11 cellular contexts compared by ENCODE assay signal in the genomic region with DNA sequence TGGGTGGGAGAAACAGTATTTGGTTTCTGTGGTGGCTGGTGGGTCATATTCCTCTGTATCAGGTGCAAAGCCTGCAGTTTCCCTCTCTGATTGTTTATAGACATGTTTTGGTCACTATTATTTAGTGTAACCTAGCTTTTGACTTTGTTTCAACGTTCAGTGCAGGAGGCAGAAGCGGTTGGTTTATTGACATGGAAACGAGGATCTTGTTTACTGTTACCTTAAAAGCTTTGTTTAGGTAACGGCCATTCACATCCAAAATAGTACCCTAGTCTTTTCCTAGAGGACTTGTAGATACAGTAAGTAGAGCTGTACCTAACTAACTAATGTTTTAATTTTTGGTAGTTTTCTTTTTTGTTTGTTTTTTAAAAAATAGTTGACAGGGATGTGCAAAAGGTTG. TPM values are rescaled to one million over a fixed set of nuclear protein-coding genes. Genes with fewer than 3 reads are reported as not detected.
A peak's percentile ranks its signal among the peaks of the same experiment; 100 is the strongest.
DNase-seq lines count a peak whose midpoint lies in the region; ATAC-seq, FAIRE-seq and TF ChIP-seq lines count a peak whose summit lies in the region.
"Had no signal": no experiment of that assay in that cellular context is flagged by ENCODE, and none has a peak within 500 bp of the region (broad histone marks: within the 10 kb centered on the region; RNA-seq: fewer than 3 reads in every experiment).

No MANE protein-coding gene starts in this region.

- CTCF ChIA-PET in OCI-LY7 (lab: Charles Lee; ENCODE audit: unreplicated experiment): interaction anchor here (0.6 kb wide), 1 partner anchor 97 kb away, joined by 3 read pairs; no protein-coding TSS in a partner anchor

- ATAC-seq in activated naive CD8-positive, alpha-beta T cell treated with anti-CD3 and anti-CD28 coated beads, Interleukin-2, amount 10 ng/mL, durations not matched to agents 7 days and 5 days (ENCODE audit: low read depth): no peak
- ATAC-seq in activated naive CD8-positive, alpha-beta T cell treated with anti-CD3 and anti-CD28 coated beads, Interleukin-2, amount 50 U/mL, for 24 hours: no peak
- ATAC-seq in stimulated activated naive CD8-positive, alpha-beta T cell treated with anti-CD3 and anti-CD28 coated beads, Interleukin-15, amount 100 ng/mL, for 72 hours: no peak
- no peak for ATAC-seq in activated CD4-positive, CD25-positive, alpha-beta regulatory T cell treated with anti-CD3 and anti-CD28 coated beads, Interleukin-2, amount 50 U/mL, for 24 hours
- ATAC-seq: stimulated activated memory B cell treated with anti-CD40 and anti-IgM and Interleukin-4, amounts not matched to agents 10 μg/mL and 1 μg/mL and 100 μg/mL, for 72 hours had no signal

- peak overlapping the region; percentile 34 for H3K4me3 Mint-ChIP-seq in activated naive CD8-positive, alpha-beta T cell treated with anti-CD3 and anti-CD28 coated beads, Interleukin-2, amount 10 ng/mL, durations not matched to agents 7 days and 5 days
- no peak overlapping the region for H3K4me3 Mint-ChIP-seq in activated naive CD8-positive, alpha-beta T cell treated with anti-CD3 and anti-CD28 coated beads, Interleukin-2, amount 50 U/mL, for 24 hours
- peak overlapping the region; percentile 99 for H3K4me3 Mint-ChIP-seq in glutamatergic neuron (ENCODE audit: unreplicated experiment)
- peak overlapping the region; percentile 87 to 97 for H3K4me3 Mint-ChIP-seq in stimulated activated naive CD8-positive, alpha-beta T cell treated with anti-CD3 and anti-CD28 coated beads, Interleukin-15, amount 100 ng/mL, for 72 hours
- H3K4me3 Mint-ChIP-seq: dendritic cell treated with granulocyte-macrophage colony-stimulating factor and Interleukin-4, amounts not matched to agents 40 ng/mL and 50 ng/mL, for 4 days; stimulated activated memory B cell treated with anti-CD40 and anti-IgM and Interleukin-4, amounts not matched to agents 10 μg/mL and 1 μg/mL and 100 μg/mL, for 72 hours had no signal

- H3K27me3 Mint-ChIP-seq in activated naive CD8-positive, alpha-beta T cell treated with anti-CD3 and anti-CD28 coated beads, Interleukin-2, amount 10 ng/mL, durations not matched to agents 7 days and 5 days: no peaks in the 10 kb centered on the region
- no peaks in the 10 kb centered on the region for H3K27me3 Mint-ChIP-seq in activated naive CD8-positive, alpha-beta T cell treated with anti-CD3 and anti-CD28 coated beads, Interleukin-2, amount 50 U/mL, for 24 hours
- peaks cover 10% of the 10 kb centered on the region for H3K27me3 Mint-ChIP-seq in glutamatergic neuron (ENCODE audit: unreplicated experiment)
- no peaks in the 10 kb centered on the region for H3K27me3 Mint-ChIP-seq in stimulated activated naive CD8-positive, alpha-beta T cell treated with anti-CD3 and anti-CD28 coated beads, Interleukin-15, amount 100 ng/mL, for 72 hours
- H3K27me3 Mint-ChIP-seq: stimulated activated memory B cell treated with anti-CD40 and anti-IgM and Interleukin-4, amounts not matched to agents 10 μg/mL and 1 μg/mL and 100 μg/mL, for 72 hours had no signal

- H3K9me3 ChIP-seq in OCI-LY7 (ENCODE audit: low read length): no peaks in the 10 kb centered on the region

- no peak for TF ChIP-seq CTCF in OCI-LY7 (conservative IDR thresholded peaks at IDR 0.05; ENCODE audit: low read length)
- TF ChIP-seq CTCF in glutamatergic neuron (IDR thresholded peaks at IDR 0.05; ENCODE audit: partially characterized antibody, unreplicated experiment): no peak

- peak overlapping the region; percentile 76 for H3K27ac ChIP-seq in OCI-LY7 (ENCODE audit: low read depth, low read length, poor library complexity, severe bottlenecking)

- peaks cover 63% of the 10 kb centered on the region for H3K4me1 Mint-ChIP-seq in activated naive CD8-positive, alpha-beta T cell treated with anti-CD3 and anti-CD28 coated beads, Interleukin-2, amount 10 ng/mL, durations not matched to agents 7 days and 5 days
- H3K4me1 Mint-ChIP-seq in activated naive CD8-positive, alpha-beta T cell treated with anti-CD3 and anti-CD28 coated beads, Interleukin-2, amount 50 U/mL, for 24 hours: peaks cover 72% of the 10 kb centered on the region
- H3K4me1 Mint-ChIP-seq in glutamatergic neuron (ENCODE audit: low read depth, unreplicated experiment): peaks cover 26% of the 10 kb centered on the region
- peaks cover 70% of the 10 kb centered on the region for H3K4me1 Mint-ChIP-seq in stimulated activated naive CD8-positive, alpha-beta T cell treated with anti-CD3 and anti-CD28 coated beads, Interleukin-15, amount 100 ng/mL, for 72 hours

- peaks cover 58% of the 10 kb centered on the region for H3K36me3 ChIP-seq in OCI-LY7 (ENCODE audit: insufficient read depth, low read length)

- no peak for DNase-seq in activated naive CD8-positive, alpha-beta T cell treated with anti-CD3 and anti-CD28 coated beads, Interleukin-2, amount 10 ng/mL, durations not matched to agents 7 days and 5 days
- DNase-seq in activated naive CD8-positive, alpha-beta T cell treated with anti-CD3 and anti-CD28 coated beads, Interleukin-2, amount 50 U/mL, for 24 hours: no peak
- DNase-seq in OCI-LY7 (ENCODE audit: low spot score) (no peak), glutamatergic neuron (no peak), RCC 7860 (ENCODE audit: low spot score) (no peak)
- DNase-seq in stimulated activated naive CD8-positive, alpha-beta T cell treated with anti-CD3 and anti-CD28 coated beads, Interleukin-15, amount 100 ng/mL, for 72 hours: no peak
- DNase-seq in effector CD4-positive, alpha-beta T cell: no peak
- DNase-seq: activated gamma-delta T cell treated with Interleukin-2 at 50 U/mL for 16 hours had no signal

- no peak for FAIRE-seq in RCC 7860 (lab: Jason Lieb, UNC)

- no TSS peak for BruUV-seq in OCI-LY7 (replicated peaks; lab: Mats Ljungman, UMichigan)

- no peak overlapping the region for H2AFZ ChIP-seq in OCI-LY7 (ENCODE audit: low read length)

- H3K79me2 ChIP-seq in OCI-LY7 (ENCODE audit: insufficient read depth, low read depth, low read length): peaks cover 44% of the 10 kb centered on the region; the same call in 1 of the 2 replicates

- H3K36me3 Mint-ChIP-seq in activated naive CD8-positive, alpha-beta T cell treated with anti-CD3 and anti-CD28 coated beads, Interleukin-2, amount 10 ng/mL, durations not matched to agents 7 days and 5 days: peaks cover 56% of the 10 kb centered on the region
- H3K36me3 Mint-ChIP-seq in activated naive CD8-positive, alpha-beta T cell treated with anti-CD3 and anti-CD28 coated beads, Interleukin-2, amount 50 U/mL, for 24 hours (ENCODE audit: low read depth): peaks cover 46% of the 10 kb centered on the region
- H3K36me3 Mint-ChIP-seq in glutamatergic neuron (ENCODE audit: unreplicated experiment): peaks cover 6% of the 10 kb centered on the region

- no peak overlapping the region for H3K27ac Mint-ChIP-seq in activated naive CD8-positive, alpha-beta T cell treated with anti-CD3 and anti-CD28 coated beads, Interleukin-2, amount 10 ng/mL, durations not matched to agents 7 days and 5 days
- H3K27ac Mint-ChIP-seq in activated naive CD8-positive, alpha-beta T cell treated with anti-CD3 and anti-CD28 coated beads, Interleukin-2, amount 50 U/mL, for 24 hours: no peak overlapping the region
- H3K27ac Mint-ChIP-seq in glutamatergic neuron (ENCODE audit: unreplicated experiment): no peak overlapping the region
- no peak overlapping the region for H3K27ac Mint-ChIP-seq in stimulated activated naive CD8-positive, alpha-beta T cell treated with anti-CD3 and anti-CD28 coated beads, Interleukin-15, amount 100 ng/mL, for 72 hours
- H3K27ac Mint-ChIP-seq: dendritic cell treated with granulocyte-macrophage colony-stimulating factor and Interleukin-4, amounts not matched to agents 40 ng/mL and 50 ng/mL, for 4 days; stimulated activated memory B cell treated with anti-CD40 and anti-IgM and Interleukin-4, amounts not matched to agents 10 μg/mL and 1 μg/mL and 100 μg/mL, for 72 hours had no signal

- H3K4me1 ChIP-seq in OCI-LY7 (ENCODE audit: insufficient read depth, low read length, poor library complexity, severe bottlenecking): peaks cover 45% of the 10 kb centered on the region

- intact Hi-C loops in OCI-LY7 (cut with micrococcal nuclease; ENCODE audit: unreplicated experiment): loop anchor here (1.0 to 5.0 kb wide), 3 partner anchors 97 to 291 kb away; no protein-coding TSS in a partner anchor

- peak overlapping the region; percentile 94 for H3K4me2 ChIP-seq in OCI-LY7 (ENCODE audit: low read length)

- no peaks in the 10 kb centered on the region for H3K9me2 ChIP-seq in OCI-LY7 (ENCODE audit: insufficient read depth, low read length)

- no peaks in the 10 kb centered on the region for H3K9me3 Mint-ChIP-seq in activated naive CD8-positive, alpha-beta T cell treated with anti-CD3 and anti-CD28 coated beads, Interleukin-2, amount 10 ng/mL, durations not matched to agents 7 days and 5 days
- H3K9me3 Mint-ChIP-seq in activated naive CD8-positive, alpha-beta T cell treated with anti-CD3 and anti-CD28 coated beads, Interleukin-2, amount 50 U/mL, for 24 hours: no peaks in the 10 kb centered on the region
- H3K9me3 Mint-ChIP-seq in glutamatergic neuron (ENCODE audit: unreplicated experiment): peaks cover 7% of the 10 kb centered on the region
- H3K9me3 Mint-ChIP-seq in stimulated activated naive CD8-positive, alpha-beta T cell treated with anti-CD3 and anti-CD28 coated beads, Interleukin-15, amount 100 ng/mL, for 72 hours: no peaks in the 10 kb centered on the region
- H3K9me3 Mint-ChIP-seq: dendritic cell treated with granulocyte-macrophage colony-stimulating factor and Interleukin-4, amounts not matched to agents 40 ng/mL and 50 ng/mL, for 4 days; stimulated activated memory B cell treated with anti-CD40 and anti-IgM and Interleukin-4, amounts not matched to agents 10 μg/mL and 1 μg/mL and 100 μg/mL, for 72 hours had no signal

- POLR2A ChIA-PET in activated naive CD8-positive, alpha-beta T cell treated with anti-CD3 and anti-CD28 coated beads, Interleukin-2, amount 10 ng/mL, durations not matched to agents 7 days and 5 days (lab: Charles Lee): no interaction called here
- POLR2A ChIA-PET in OCI-LY7 (lab: Charles Lee): interaction anchor here (0.6 to 2.1 kb wide), 7 partner anchors 9 to 267 kb away, joined by 3 to 9 read pairs (median 4); no protein-coding TSS in a partner anchor

- H3K4me3 ChIP-seq in OCI-LY7 (ENCODE audit: low read depth, low read length, poor library complexity, severe bottlenecking): peak overlapping the region; percentile 81

- H4K20me1 ChIP-seq in OCI-LY7 (ENCODE audit: insufficient read depth, low read length): peaks cover 5% of the 10 kb centered on the region; the same call in 1 of the 2 replicates

RNA-seq across cellular contexts. Expression of a gene that starts 3.5 kb away (rescaled TPM):
- 100 to 1,000 TPM; 113 to 114 TPM for total RNA-seq in activated naive CD8-positive, alpha-beta T cell treated with anti-CD3 and anti-CD28 coated beads, Interleukin-2, amount 10 ng/mL, durations not matched to agents 7 days and 5 days
- 131 and 226 TPM in 2 replicates for total RNA-seq in OCI-LY7 (2014; rRNA removed; shearing (Covaris generic))
- 164 and 193 TPM in 2 replicates for total RNA-seq in OCI-LY7 (2022)
- total RNA-seq in glutamatergic neuron (ENCODE audit: unreplicated experiment): 141 TPM
